In the genomic region with DNA sequence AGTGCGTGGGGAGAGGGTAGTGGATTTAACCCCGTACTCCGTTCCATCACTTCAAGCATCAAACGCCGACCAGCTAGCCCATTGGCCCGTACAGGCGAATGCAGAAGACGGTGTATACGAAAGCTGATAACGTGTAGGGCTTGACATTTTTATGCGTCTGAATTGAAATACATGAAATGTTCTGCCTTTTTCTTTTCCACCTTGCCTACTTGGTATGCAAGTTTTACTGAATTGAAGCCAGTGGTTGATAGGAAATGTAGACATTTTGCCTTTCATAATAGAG, we compare ENCODE assay signal across 8 cellular contexts. TPM values are rescaled to one million over a fixed set of nuclear protein-coding genes. Genes with fewer than 3 reads are reported as not detected.
A peak's percentile ranks its signal among the peaks of the same experiment; 100 is the strongest.
DNase-seq lines count a peak whose midpoint lies in the region; ATAC-seq, FAIRE-seq and TF ChIP-seq lines count a peak whose summit lies in the region.

No MANE protein-coding gene starts in this region.

- intact Hi-C loops in pancreas (cut with DNase I) = no loop called here

- DNase-seq in activated CD4-positive, CD25-positive, alpha-beta regulatory T cell treated with anti-CD3 and anti-CD28 coated beads, Interleukin-2, amount 50 U/mL, for 16 hours (ENCODE audit: low read depth, low spot score) = peak; percentile 79
- no peak for DNase-seq in activated CD4-positive, CD25-positive, alpha-beta regulatory T cell (lab: John Stamatoyannopoulos, UW)
- DNase-seq in NCI-H526 treated with DMSO at 0.1 percent for 48 hours (lab: John Stamatoyannopoulos, UW) (peak; percentile 39), endothelial cell (ENCODE audit: low spot score) (no peak), pancreas (no peak), GM13976 (ENCODE audit: low spot score) (no peak), NOMO-1 treated with DMSO at 0.1 percent for 48 hours (lab: John Stamatoyannopoulos, UW; ENCODE audit: unreplicated experiment) (no peak)
- DNase-seq in activated effector memory CD4-positive, alpha-beta T cell treated with anti-CD3 and anti-CD28 coated beads, Interleukin-2, amount 50 U/mL, for 16 hours = no peak

- peaks cover 2% of the 10 kb centered on the region for H3K27me3 Mint-ChIP-seq in endothelial cell (ENCODE audit: unreplicated experiment)

- H3K27me3 ChIP-seq in pancreas = no peaks in the 10 kb centered on the region

- H3K9me3 ChIP-seq in pancreas = no peaks in the 10 kb centered on the region

- 0% methylated on average over 11 of the region's 11 CpGs for WGBS in pancreas, 2 donors

- peak in 2 of 4 donors; percentile 5 to 21 for ATAC-seq in pancreas

- TF ChIP-seq CTCF in endothelial cell (IDR thresholded peaks at IDR 0.05; ENCODE audit: unreplicated experiment) = no peak
- TF ChIP-seq CTCF in pancreas (IDR thresholded peaks at IDR 0.05) = no peak
- no peak for TF ChIP-seq CTCF in GM13976 (IDR thresholded peaks at IDR 0.05; ENCODE audit: borderline replicate concordance, control extremely low read depth, extremely low read depth, insufficient read depth, missing control alignments)

- no peak for FAIRE-seq in pancreas (lab: Jason Lieb, UNC)

- H3K4me1 Mint-ChIP-seq in endothelial cell (ENCODE audit: unreplicated experiment) = peaks cover 27% of the 10 kb centered on the region

- H3K4me3 Mint-ChIP-seq in endothelial cell (ENCODE audit: unreplicated experiment) = peak overlapping the region; percentile 95

- no peaks in the 10 kb centered on the region for H3K9me3 Mint-ChIP-seq in endothelial cell (ENCODE audit: unreplicated experiment)

- peak overlapping the region; percentile 92 for H3K27ac Mint-ChIP-seq in endothelial cell (ENCODE audit: unreplicated experiment)

- H3K36me3 ChIP-seq in pancreas = no peaks in the 10 kb centered on the region

- in situ Hi-C loops in GM13976 (cut with MboI; ENCODE audit: low sequenced_read_pairs, unreplicated experiment) = no loop called here

- H3K4me1 ChIP-seq in pancreas = peaks cover 5 to 32% (median 27%) of the 10 kb centered on the region in 3 donors

- H3K36me3 Mint-ChIP-seq in endothelial cell (ENCODE audit: low read depth, unreplicated experiment) = no peaks in the 10 kb centered on the region

- peak overlapping the region in 2 of 4 donors; percentile 37 to 40 for H3K4me3 ChIP-seq in pancreas

- H3K27ac ChIP-seq in pancreas = peak overlapping the region; percentile 89 to 100 (median 92)

RNA-seq across cellular contexts. Expression of a gene that starts 0.8 kb away (rescaled TPM):
- 160 TPM for total RNA-seq in endothelial cell (ENCODE audit: unreplicated experiment)
- total RNA-seq in pancreas = 100 to 1,000 TPM in 2 of 6 donors, 10 to 100 TPM in 4; 63.3 to 127 (median 78.6) TPM
- polyA plus RNA-seq in pancreas = 10 to 100 TPM; 37.9 to 42.9 TPM

RNA-seq across cellular contexts. Expression of a gene that starts 34.0 kb away (rescaled TPM):
- total RNA-seq in endothelial cell (ENCODE audit: unreplicated experiment) (334 TPM), pancreas (10 to 100 TPM; 11.5 to 42.6 (median 19.6) TPM)
- polyA plus RNA-seq in pancreas = 10 to 100 TPM; 25.2 to 32.9 TPM

Comparison
In these comparisons a context has a peak if more than half of its experiments do, and no peak if none do; other contexts are left out.
1. DNase-seq: peak in activated CD4-positive, CD25-positive, alpha-beta regulatory T cell treated with anti-CD3 and anti-CD28 coated beads, Interleukin-2, amount 50 U/mL, for 16 hours (single experiment) and NCI-H526 treated with DMSO at 0.1 percent for 48 hours (single experiment); none in activated CD4-positive, CD25-positive, alpha-beta regulatory T cell (0 of 4), endothelial cell (single experiment), pancreas (0 of 6), GM13976 (single experiment), activated effector memory CD4-positive, alpha-beta T cell treated with anti-CD3 and anti-CD28 coated beads, Interleukin-2, amount 50 U/mL, for 16 hours (single experiment) and NOMO-1 treated with DMSO at 0.1 percent for 48 hours (single experiment).